In the genomic region with DNA sequence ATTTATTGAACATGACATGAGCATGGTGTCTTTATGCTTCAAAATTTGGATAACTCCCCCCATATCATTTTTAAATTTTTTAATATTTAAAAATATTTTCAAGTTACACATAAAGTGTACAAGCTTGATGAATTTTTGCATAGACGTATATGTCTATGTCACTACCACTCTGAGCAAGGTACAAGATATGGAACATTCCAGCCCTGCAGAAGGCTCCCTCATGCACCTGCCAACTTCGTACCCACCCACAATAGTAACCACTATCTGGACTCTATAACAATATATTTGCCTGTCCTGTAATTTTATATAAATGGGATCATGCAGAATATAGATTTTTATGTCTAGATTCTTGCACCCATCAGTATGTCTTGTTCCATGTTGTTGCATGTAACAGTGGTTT, we compare ENCODE assay signal across 15 cellular contexts.
DNase-seq lines count a peak whose midpoint lies in the region; ATAC-seq and TF ChIP-seq lines count a peak whose summit lies in the region.
"Had no signal": no experiment of that assay in that cellular context is flagged by ENCODE, and none has a peak within 500 bp of the region (broad histone marks: within the 10 kb centered on the region; RNA-seq: fewer than 3 reads in every experiment).

No MANE protein-coding gene starts in this region.

- no peak for TF ChIP-seq POLR2A in esophagus muscularis mucosa (IDR thresholded peaks at IDR 0.05; ENCODE audit: low read depth)

- peaks cover 43% of the 10 kb centered on the region for H3K36me3 ChIP-seq in left ventricle myocardium inferior
- peaks cover 0 to 60% (median 37%) of the 10 kb centered on the region in 4 donors for H3K36me3 ChIP-seq in esophagus muscularis mucosa
- H3K36me3 ChIP-seq in psoas muscle (ENCODE audit: insufficient read depth in 1 of 2, low read depth in 1 of 2): peaks cover 7 to 31% of the 10 kb centered on the region in 2 donors
- no peaks in the 10 kb centered on the region for H3K36me3 ChIP-seq in colonic mucosa

- TF ChIP-seq EP300 in esophagus muscularis mucosa (IDR thresholded peaks at IDR 0.05): no peak

- intact Hi-C loops in left ventricle myocardium inferior (cut with micrococcal nuclease) (loop anchor here (10.0 kb wide), 1 partner anchor 54 kb away; no protein-coding TSS in a partner anchor), left cardiac atrium (cut with DNase I) (no loop called here), esophagus muscularis mucosa (cut with DNase I) (no loop called here), psoas muscle (cut with DNase I) (no loop called here), colonic mucosa (cut with DNase I) (no loop called here)

- TF ChIP-seq CTCF in left ventricle myocardium inferior (IDR thresholded peaks at IDR 0.05; ENCODE audit: borderline replicate concordance) (no peak), esophagus muscularis mucosa (IDR thresholded peaks at IDR 0.05) (no peak), psoas muscle (IDR thresholded peaks at IDR 0.05) (no peak), colonic mucosa (IDR thresholded peaks at IDR 0.05) (no peak)

- H3K9ac ChIP-seq in colonic mucosa (ENCODE audit: low read depth in 2 of 2, low read length in 2 of 2): no peak overlapping the region
- H3K9ac ChIP-seq: GM23248 had no signal

- WGBS in esophagus muscularis mucosa: 70% methylated on average over 2 of the region's 2 CpGs
- WGBS in psoas muscle, 3 donors: 63 to 85% (median 72%) methylated on average over 2 of the region's 2 CpGs

- H3K27ac ChIP-seq in left ventricle myocardium inferior (replicated peaks) (peak overlapping the region; percentile 66), esophagus muscularis mucosa (replicated peaks in 1 of 4) (peak overlapping the region; percentile 50 to 71 (median 64)), psoas muscle (peak overlapping the region; percentile 66), colonic mucosa (no peak overlapping the region)
- H3K27ac ChIP-seq: A549, C4-2B, GM23248, HL-60 had no signal

- no peaks in the 10 kb centered on the region for H3K27me3 ChIP-seq in left ventricle myocardium inferior (ENCODE audit: low read depth)
- no peaks in the 10 kb centered on the region for H3K27me3 ChIP-seq in esophagus muscularis mucosa
- H3K27me3 ChIP-seq in psoas muscle (ENCODE audit: insufficient read depth in 3 of 3, low read length in 2 of 3): no peaks in the 10 kb centered on the region
- H3K27me3 ChIP-seq in colonic mucosa: no peaks in the 10 kb centered on the region
- H3K27me3 ChIP-seq: BE2C had no signal

- no peak overlapping the region for H3K4me3 ChIP-seq in left ventricle myocardium inferior
- no peak overlapping the region for H3K4me3 ChIP-seq in esophagus muscularis mucosa
- peak overlapping the region; percentile 40 for H3K4me3 ChIP-seq in psoas muscle
- no peak overlapping the region for H3K4me3 ChIP-seq in colonic mucosa
- H3K4me3 ChIP-seq: A549, GM12878, GM23248 had no signal

- H3K4me1 ChIP-seq in left ventricle myocardium inferior (peaks cover 29% of the 10 kb centered on the region), esophagus muscularis mucosa (peaks cover 16 to 38% (median 36%) of the 10 kb centered on the region in 4 donors), psoas muscle (peaks cover 23% of the 10 kb centered on the region), colonic mucosa (no peaks in the 10 kb centered on the region)
- H3K4me1 ChIP-seq: A549, BE2C had no signal

- no peak for DNase-seq in left ventricle myocardium inferior
- no peak for DNase-seq in left cardiac atrium
- DNase-seq in esophagus muscularis mucosa (ENCODE audit: extremely low spot score): no peak
- no peak for DNase-seq in psoas muscle
- no peak for DNase-seq in HuH-7 (ENCODE audit: low spot score)
- no peak for DNase-seq in colonic mucosa
- DNase-seq: BE2C; CD4-positive, alpha-beta memory T cell; DMS79; GM23248 had no signal

- no peaks in the 10 kb centered on the region for H3K9me3 ChIP-seq in left ventricle myocardium inferior (replicated peaks)
- no peaks in the 10 kb centered on the region for H3K9me3 ChIP-seq in esophagus muscularis mucosa
- no peaks in the 10 kb centered on the region for H3K9me3 ChIP-seq in psoas muscle
- H3K9me3 ChIP-seq in colonic mucosa: no peaks in the 10 kb centered on the region
- H3K9me3 ChIP-seq: A549, BE2C had no signal

- ATAC-seq in left cardiac atrium (no peak), psoas muscle (peak in 1 of 4 donors; percentile 25)
- ATAC-seq: A549, GM12878, HCT116 had no signal
